15 cellular contexts compared by ENCODE assay signal in the genomic region with DNA sequence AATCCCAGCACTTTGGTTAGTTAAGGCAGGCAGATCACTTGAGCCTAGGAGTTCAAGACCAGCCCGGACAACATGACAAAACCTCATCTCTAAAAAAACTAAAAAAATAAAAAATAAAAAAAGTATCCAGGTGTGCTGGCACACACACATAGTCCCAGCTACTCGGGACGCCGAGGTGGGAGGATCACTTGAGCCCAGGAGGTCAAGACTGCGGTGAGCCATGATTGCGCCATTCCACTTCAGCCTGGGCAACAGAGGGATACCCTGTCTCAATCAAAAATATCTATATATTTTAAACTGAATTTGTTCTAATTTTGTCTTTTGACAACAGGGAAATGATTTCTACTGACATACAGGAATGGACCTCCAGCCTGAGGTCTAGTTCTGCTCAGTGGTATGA.
DNase-seq lines count a peak whose midpoint lies in the region; ATAC-seq, FAIRE-seq and TF ChIP-seq lines count a peak whose summit lies in the region.
"Had no signal": no experiment of that assay in that cellular context is flagged by ENCODE, and none has a peak within 500 bp of the region (broad histone marks: within the 10 kb centered on the region; RNA-seq: fewer than 3 reads in every experiment).

No MANE protein-coding gene starts in this region.

- H3K4me1 Mint-ChIP-seq in effector memory CD8-positive, alpha-beta T cell (ENCODE audit: low read depth in 2 of 2), result peaks cover 0 to 2% of the 10 kb centered on the region in 2 donors
- H3K4me1 Mint-ChIP-seq: CD8-positive, alpha-beta memory T cell had no signal

- H2AK5ac ChIP-seq in IMR-90 (ENCODE audit: low read depth, low read length), result peak overlapping the region; percentile 86; the same call in 1 of the 2 replicates

- peaks cover 12% of the 10 kb centered on the region for H3K9me1 ChIP-seq in IMR-90 (ENCODE audit: insufficient read depth, low read length)
- no peaks in the 10 kb centered on the region for H3K9me1 ChIP-seq in K562 (ENCODE audit: control insufficient read depth, insufficient read depth, low read length)

- H3K18ac ChIP-seq in IMR-90 (ENCODE audit: low read depth, low read length), result peak overlapping the region; percentile 15

- 0 out of 2 replicates have a peak overlapping the region, but pooled peaks have one; percentile 18 for H3K23ac ChIP-seq in IMR-90 (ENCODE audit: low read depth, low read length)

- POLR2A ChIA-PET in IMR-90 (lab: Charles Lee; ENCODE audit: unreplicated experiment), result no interaction called here
- POLR2A ChIA-PET in K562 (lab: Yijun Ruan, JAX), result interaction anchor here (0.6 kb wide), 1 partner anchor 470 kb away, joined by 4 read pairs; no protein-coding TSS in a partner anchor

- peak overlapping the region; percentile 20; the same call in 1 of the 2 replicates for H4K91ac ChIP-seq in IMR-90 (ENCODE audit: insufficient read depth, low read depth, low read length)

- H2AK9ac ChIP-seq in IMR-90 (replicated peaks; ENCODE audit: low read depth, low read length, poor library complexity), result no peak overlapping the region

- H3K56ac ChIP-seq in IMR-90 (ENCODE audit: extremely low read depth, insufficient read depth, low read length), result no peak overlapping the region

- CTCF ChIA-PET in IMR-90 (lab: Yijun Ruan, JAX), result interaction anchor here (0.6 kb wide), 1 partner anchor 309 kb away, joined by 3 read pairs; no protein-coding TSS in a partner anchor
- CTCF ChIA-PET in K562 (lab: Yijun Ruan, JAX; ENCODE audit: low intra/inter-chr PET ratio), result no interaction called here

- intact Hi-C loops in IMR-90 (cut with micrococcal nuclease), result no loop called here
- intact Hi-C loops in K562 (cut with micrococcal nuclease), result no loop called here
- intact Hi-C loops in left lung (cut with DNase I), result no loop called here

- H4K5ac ChIP-seq in IMR-90 (ENCODE audit: low read depth, low read length), result no peak overlapping the region

- H3K36me3 ChIP-seq in IMR-90 (ENCODE audit: control insufficient read depth, insufficient read depth, low read length), result no peaks in the 10 kb centered on the region
- H3K36me3 ChIP-seq in K562 (ENCODE audit: control insufficient read depth, insufficient read depth, low read length), result no peaks in the 10 kb centered on the region
- no peaks in the 10 kb centered on the region for H3K36me3 ChIP-seq in left lung
- H3K36me3 ChIP-seq: BE2C had no signal

- H3K27me3 ChIP-seq in IMR-90 (ENCODE audit: control insufficient read depth, insufficient read depth, low read length), result no peaks in the 10 kb centered on the region
- no peaks in the 10 kb centered on the region for H3K27me3 ChIP-seq in K562 (ENCODE audit: control insufficient read depth in 2 of 2, insufficient read depth in 2 of 2, low read length in 2 of 2)
- H3K27me3 ChIP-seq in left lung, result no peaks in the 10 kb centered on the region
- H3K27me3 ChIP-seq: BE2C had no signal

- H3K4me3 Mint-ChIP-seq in effector memory CD8-positive, alpha-beta T cell, result no peak overlapping the region
- H3K4me3 Mint-ChIP-seq: CD8-positive, alpha-beta memory T cell had no signal

- no peak overlapping the region for H3K27ac Mint-ChIP-seq in effector memory CD8-positive, alpha-beta T cell
- H3K27ac Mint-ChIP-seq: CD8-positive, alpha-beta memory T cell had no signal

- ATAC-seq in IMR-90 (ENCODE audit: low read depth) (no peak), K562 (no peak), left lung (peak; percentile 71), HG02642 (IDR thresholded peaks at IDR 0.05; ENCODE audit: poor library complexity, unreplicated experiment) (no peak)
- no peak for ATAC-seq in effector memory CD8-positive, alpha-beta T cell (replicated peaks)

- TF ChIP-seq CTCF in IMR-90 (conservative IDR thresholded peaks at IDR 0.05; ENCODE audit: low read depth, low read length) (no peak), K562 (IDR thresholded peaks at IDR 0.05 in 2 of 3, conservative IDR thresholded peaks at IDR 0.05 in 1 of 3; ENCODE audit: insufficient read depth in 2 of 3, low read depth in 1 of 3, low read length in 3 of 3) (no peak), left lung (IDR thresholded peaks at IDR 0.05) (no peak)

- H3K27me3 Mint-ChIP-seq in effector memory CD8-positive, alpha-beta T cell, result peaks cover 30 to 62% of the 10 kb centered on the region in 2 donors

- no peak for TF ChIP-seq POLR2A in IMR-90 (IDR thresholded peaks at IDR 0.05; ENCODE audit: low read depth, low read length)
- no peak for TF ChIP-seq POLR2A in K562 (conservative IDR thresholded peaks at IDR 0.05)

- H3K14ac ChIP-seq in IMR-90 (replicated peaks; ENCODE audit: low read depth, low read length), result peak overlapping the region; percentile 10; the same call in 1 of the 2 replicates

- no peaks in the 10 kb centered on the region for H3K36me3 Mint-ChIP-seq in effector memory CD8-positive, alpha-beta T cell (ENCODE audit: insufficient read depth)

- peak overlapping the region; percentile 66 for H2BK120ac ChIP-seq in IMR-90 (ENCODE audit: low read depth, low read length)

- WGBS in IMR-90 (ENCODE audit: extremely low coverage in 2 of 2, insufficient read length in 1 of 2), 2 experiments, result no CpG with 5 or more reads among the region's 6 CpGs
- WGBS in K562 (ENCODE audit: insufficient coverage, low coverage, missing lambda C conversion rate), result 66% methylated on average over 6 of the region's 6 CpGs

- peak overlapping the region; percentile 29; the same call in 1 of the 2 replicates for H3K27ac ChIP-seq in IMR-90 (ENCODE audit: insufficient read depth, low read length)
- H3K27ac ChIP-seq in K562 (ENCODE audit: extremely low read depth, low read depth, low read length), result no peak overlapping the region
- no peak overlapping the region for H3K27ac ChIP-seq in left lung
- H3K27ac ChIP-seq: C4-2B had no signal

- FAIRE-seq in K562 (lab: Jason Lieb, UNC), result no peak
- FAIRE-seq: A204.1 had no signal

- no peak overlapping the region for H3K4me3 ChIP-seq in IMR-90 (ENCODE audit: insufficient read depth, low read depth, low read length)
- no peak overlapping the region for H3K4me3 ChIP-seq in K562
- H3K4me3 ChIP-seq in left lung, result no peak overlapping the region

- H3K9me3 Mint-ChIP-seq in effector memory CD8-positive, alpha-beta T cell, result no peaks in the 10 kb centered on the region

- no TSS peak for BruUV-seq in IMR-90 (replicated peaks; lab: Mats Ljungman, UMichigan)
- no TSS peak for BruUV-seq in K562 (replicated peaks; lab: Mats Ljungman, UMichigan)

- H4K20me1 ChIP-seq in IMR-90 (ENCODE audit: insufficient read depth, low read length), result no peaks in the 10 kb centered on the region
- H4K20me1 ChIP-seq in K562 (replicated peaks; ENCODE audit: control insufficient read depth, insufficient read depth, low read length), result no peaks in the 10 kb centered on the region

- H4K8ac ChIP-seq in IMR-90 (ENCODE audit: low read depth in 2 of 2, low read length in 2 of 2), result peak overlapping the region in 1 of 2 experiments; percentile 29; a peak in 1 of 4 replicates

- dilution Hi-C loops in IMR-90 (cut with HindIII; ENCODE audit: low sequenced_read_pairs, unreplicated experiment), result no loop called here

- TF ChIP-seq RAD21 in IMR-90 (IDR thresholded peaks at IDR 0.05; ENCODE audit: low read length) (no peak), K562 (CRISPR knock-in tag; conservative IDR thresholded peaks at IDR 0.05 in 1 of 2, IDR thresholded peaks at IDR 0.05 in 1 of 2) (no peak)

- H3K4ac ChIP-seq in IMR-90 (ENCODE audit: low read depth, low read length), result peak overlapping the region; percentile 54; the same call in 1 of the 2 replicates

- no peak for TF ChIP-seq EP300 in K562 (IDR thresholded peaks at IDR 0.05; ENCODE audit: low read length)

- H3K79me1 ChIP-seq in IMR-90 (ENCODE audit: low read depth in 1 of 2, low read length in 2 of 2), result no peaks in the 10 kb centered on the region; a peak in 1 of 4 replicates

- peak overlapping the region; percentile 43 for H2BK5ac ChIP-seq in IMR-90 (ENCODE audit: low read depth, low read length, poor library complexity, severe bottlenecking)

- H2AFZ ChIP-seq in IMR-90 (replicated peaks; ENCODE audit: low read length, poor library complexity) (no peak overlapping the region), K562 (ENCODE audit: low read depth, low read length) (no peak overlapping the region)

- no peaks in the 10 kb centered on the region for H3K79me2 ChIP-seq in K562 (ENCODE audit: control insufficient read depth, insufficient read depth, low read length)

- peak overlapping the region; percentile 13; the same call in 1 of the 2 replicates for H2BK20ac ChIP-seq in IMR-90 (ENCODE audit: low read depth, low read length)

- DNase-seq in IMR-90, result no peak
- no peak for DNase-seq in K562 (ENCODE audit: extremely low read depth in 1 of 4, low spot score in 3 of 4)
- peak; percentile 51 to 78 for DNase-seq in left lung
- DNase-seq in DMS 273 (lab: John Stamatoyannopoulos, UW; ENCODE audit: unreplicated experiment), result no peak
- DNase-seq in CD1c-positive myeloid dendritic cell (ENCODE audit: extremely low spot score), result no peak
- DNase-seq in effector memory CD8-positive, alpha-beta T cell, result no peak
- DNase-seq: BE2C; Caco-2; CD8-positive, alpha-beta memory T cell; DMS53; GF-D8; H7 had no signal

- H3K9ac ChIP-seq in IMR-90 (ENCODE audit: low read depth, low read length), result no peak overlapping the region
- no peak overlapping the region for H3K9ac ChIP-seq in K562 (ENCODE audit: insufficient read depth in 1 of 2, low read depth in 2 of 2, low read length in 2 of 2)

- H3K4me2 ChIP-seq in IMR-90 (ENCODE audit: low read depth, low read length) (no peak overlapping the region), K562 (ENCODE audit: insufficient read depth, low read length) (no peak overlapping the region)

- H3K4me1 ChIP-seq in IMR-90 (ENCODE audit: control insufficient read depth, insufficient read depth, low read length) (peaks cover 12% of the 10 kb centered on the region), K562 (replicated peaks in 1 of 2; ENCODE audit: control insufficient read depth in 2 of 2, insufficient read depth in 2 of 2, low read length in 2 of 2) (peaks cover 0 to 19% of the 10 kb centered on the region in 2 experiments; a peak in 4 of 5 replicates), left lung (no peaks in the 10 kb centered on the region)
- H3K4me1 ChIP-seq: Caco-2 had no signal

- H2BK15ac ChIP-seq in IMR-90 (ENCODE audit: low read depth, low read length), result peak overlapping the region; percentile 58; the same call in 2 of the 3 replicates

- peaks cover 3% of the 10 kb centered on the region for H3K9me3 ChIP-seq in IMR-90 (ENCODE audit: control insufficient read depth, insufficient read depth, low read length)
- 0 out of 2 replicates have a peak, but pooled peaks cover under 1% of the 10 kb centered on the region for H3K9me3 ChIP-seq in K562 (replicated peaks; ENCODE audit: control insufficient read depth, insufficient read depth, low read depth, low read length)
- peaks cover 0 to 3% of the 10 kb centered on the region in 2 donors for H3K9me3 ChIP-seq in left lung
- H3K9me3 ChIP-seq: BE2C had no signal

- in situ Hi-C loops in IMR-90 (cut with MboI; ENCODE audit: low sequenced_read_pairs) (no loop called here), K562 (cut with MboI) (no loop called here)

TF ChIP-seq in IMR-90, 13 proteins besides CTCF, POLR2A, EP300 and RAD21 (continues in another document):
- no peak for TF ChIP-seq CHD1 (IDR thresholded peaks at IDR 0.05; ENCODE audit: low read depth, low read length)
- no peak for TF ChIP-seq MXI1 (IDR thresholded peaks at IDR 0.05; ENCODE audit: borderline replicate concordance, low read depth, low read length)

TF ChIP-seq in K562, 482 proteins besides CTCF, POLR2A, EP300 and RAD21 (continues in another document):
- peak; percentile 69 for TF ChIP-seq CEBPB (tag; IDR thresholded peaks at IDR 0.05)

Comparison
In these comparisons a context has a peak if more than half of its experiments do, and no peak if none do; other contexts are left out.
1. DNase-seq: peak in left lung (2 of 2); none in IMR-90 (single experiment), K562 (0 of 4), DMS 273 (single experiment), CD1c-positive myeloid dendritic cell (single experiment) and effector memory CD8-positive, alpha-beta T cell (0 of 3).